Comparison of ENCODE assay signal across 9 cellular contexts in the genomic region with DNA sequence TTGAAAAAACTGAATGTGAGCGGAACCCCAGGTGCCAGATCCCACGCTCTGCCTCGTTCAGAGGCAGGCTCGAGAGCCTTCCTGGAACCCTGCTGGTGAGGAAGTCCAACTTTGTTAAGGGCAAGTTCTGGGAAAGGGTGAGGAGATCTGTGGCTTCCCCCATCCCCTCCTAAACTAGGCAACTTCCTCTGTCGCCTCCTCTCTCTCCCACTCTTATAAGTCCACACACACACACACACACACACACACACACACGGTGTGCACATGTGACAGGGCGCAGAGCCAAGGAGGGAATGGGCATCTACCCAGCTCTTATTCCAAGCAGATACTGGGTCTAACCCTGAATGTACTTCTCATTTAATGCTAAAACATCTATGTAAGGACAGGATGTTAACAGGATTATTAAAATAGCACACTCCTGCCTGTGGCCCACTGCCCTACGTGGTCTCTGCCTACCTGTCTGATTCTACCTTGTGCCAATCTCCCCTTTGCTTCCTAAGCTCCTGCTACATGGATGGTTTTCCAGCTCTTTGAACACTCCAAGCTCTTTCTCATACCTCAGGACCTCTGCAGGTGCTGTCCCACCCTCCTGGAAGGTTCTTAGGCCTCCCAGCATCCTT.
DNase-seq lines count a peak whose midpoint lies in the region; ATAC-seq and TF ChIP-seq lines count a peak whose summit lies in the region.
"Had no signal": no experiment of that assay in that cellular context is flagged by ENCODE, and none has a peak within 500 bp of the region (broad histone marks: within the 10 kb centered on the region; RNA-seq: fewer than 3 reads in every experiment).

No MANE protein-coding gene starts in this region.

- H3K23ac ChIP-seq in neuronal stem cell (ENCODE audit: low read depth, low read length, poor library complexity): no peak overlapping the region

- H3K4me1 ChIP-seq in lower lobe of right lung: peaks cover 15% of the 10 kb centered on the region
- peaks cover 6 to 13% of the 10 kb centered on the region in 2 donors for H3K4me1 ChIP-seq in neuronal stem cell (ENCODE audit: control insufficient read depth in 2 of 2, insufficient read depth in 1 of 2, low read depth in 1 of 2, low read length in 2 of 2)

- H2BK12ac ChIP-seq in neuronal stem cell (ENCODE audit: low read length): no peak overlapping the region

- intact Hi-C loops in lower lobe of right lung (cut with DNase I): no loop called here

- H3K79me1 ChIP-seq in neuronal stem cell (ENCODE audit: low read depth, low read length): no peaks in the 10 kb centered on the region

- H3K27ac Mint-ChIP-seq in activated naive CD8-positive, alpha-beta T cell: peak overlapping the region; percentile 94

- no peak overlapping the region for H3K9ac ChIP-seq in neuronal stem cell (ENCODE audit: low read depth, low read length, poor library complexity)

- no peak overlapping the region for H2BK120ac ChIP-seq in neuronal stem cell (ENCODE audit: low read depth, low read length)

- peak; percentile 80 to 84 for ATAC-seq in lower lobe of right lung
- ATAC-seq in HG03378 (IDR thresholded peaks at IDR 0.05; ENCODE audit: unreplicated experiment): no peak

- H2BK5ac ChIP-seq in neuronal stem cell (ENCODE audit: low read length): no peak overlapping the region

- H2AFZ ChIP-seq in neuronal stem cell (ENCODE audit: low read length): no peak overlapping the region

- TF ChIP-seq CTCF in AG09319 (IDR thresholded peaks at IDR 0.05; ENCODE audit: low read depth, low read length) (no peak), lower lobe of right lung (IDR thresholded peaks at IDR 0.05) (no peak)

- peaks cover 17% of the 10 kb centered on the region for H3K36me3 Mint-ChIP-seq in activated naive CD8-positive, alpha-beta T cell

- no peak overlapping the region for H3K4me3 Mint-ChIP-seq in activated naive CD8-positive, alpha-beta T cell

- H3K18ac ChIP-seq in neuronal stem cell (ENCODE audit: low read length): no peak overlapping the region

- DNase-seq in AG09319 (ENCODE audit: extremely low read depth, low read depth) (peak; percentile 15), G401 (ENCODE audit: low spot score) (peak; percentile 53), lower lobe of right lung (no peak), NCI-H187 (lab: John Stamatoyannopoulos, UW) (no peak), NCI-H1417 (lab: John Stamatoyannopoulos, UW) (no peak), neuronal stem cell (ENCODE audit: low spot score) (no peak)
- DNase-seq: glutamatergic neuron had no signal

- H2AK5ac ChIP-seq in neuronal stem cell (ENCODE audit: low read depth, low read length): no peak overlapping the region

- H3K9me3 ChIP-seq in lower lobe of right lung (no peaks in the 10 kb centered on the region), neuronal stem cell (replicated peaks in 1 of 2; ENCODE audit: control insufficient read depth in 2 of 2, insufficient read depth in 1 of 2, low read depth in 1 of 2, low read length in 2 of 2) (peaks cover 0 to 5% of the 10 kb centered on the region in 2 donors)

- H3K27me3 ChIP-seq in lower lobe of right lung (ENCODE audit: low read depth) (no peaks in the 10 kb centered on the region), neuronal stem cell (ENCODE audit: control insufficient read depth in 3 of 3, insufficient read depth in 3 of 3, low read depth in 1 of 3, low read length in 3 of 3) (no peaks in the 10 kb centered on the region)

- no peak overlapping the region for H3K4ac ChIP-seq in neuronal stem cell (ENCODE audit: low read length)

- no CpG with 5 or more reads among the region's 8 CpGs for WGBS in neuronal stem cell (ENCODE audit: extremely low coverage in 2 of 2, insufficient read length in 2 of 2, insufficient replicate concordance in 1 of 2), 2 donors

- no peaks in the 10 kb centered on the region for H3K27me3 Mint-ChIP-seq in activated naive CD8-positive, alpha-beta T cell

- H3K4me2 ChIP-seq in neuronal stem cell (ENCODE audit: insufficient read depth, low read length, poor library complexity, severe bottlenecking): no peak overlapping the region

- no peak overlapping the region for H4K8ac ChIP-seq in neuronal stem cell (ENCODE audit: low read depth, low read length)

- H3K36me3 ChIP-seq in lower lobe of right lung (peaks cover 63% of the 10 kb centered on the region), neuronal stem cell (replicated peaks in 1 of 2; ENCODE audit: control insufficient read depth in 2 of 2, insufficient read depth in 2 of 2, low read length in 2 of 2) (peaks cover 0 to 3% of the 10 kb centered on the region in 2 donors)

- H3K27ac ChIP-seq in lower lobe of right lung (no peak overlapping the region), neuronal stem cell (replicated peaks; ENCODE audit: low read length) (no peak overlapping the region)

- in situ Hi-C loops in G401 (cut with HindIII; ENCODE audit: low sequenced_read_pairs): no loop called here

- peaks cover 20% of the 10 kb centered on the region for H3K4me1 Mint-ChIP-seq in activated naive CD8-positive, alpha-beta T cell (ENCODE audit: low read depth)

- H2BK15ac ChIP-seq in neuronal stem cell (ENCODE audit: low read length): no peak overlapping the region

- no peak overlapping the region for H3K14ac ChIP-seq in neuronal stem cell (ENCODE audit: low read length)

- H3K4me3 ChIP-seq in lower lobe of right lung (no peak overlapping the region), neuronal stem cell (ENCODE audit: low read length in 2 of 2) (no peak overlapping the region)

- no peak overlapping the region for H4K91ac ChIP-seq in neuronal stem cell (ENCODE audit: low read depth, low read length, poor library complexity)

- no peaks in the 10 kb centered on the region for H3K9me3 Mint-ChIP-seq in activated naive CD8-positive, alpha-beta T cell (ENCODE audit: low read depth)

Comparison
In these comparisons a context has a peak if more than half of its experiments do, and no peak if none do; other contexts are left out.
1. DNase-seq: peak in AG09319 (single experiment) and G401 (single experiment); none in lower lobe of right lung (single experiment), NCI-H187 (0 of 2), NCI-H1417 (0 of 3) and neuronal stem cell (single experiment).